Comparison of ENCODE assay signal across 8 cellular contexts in the genomic region with DNA sequence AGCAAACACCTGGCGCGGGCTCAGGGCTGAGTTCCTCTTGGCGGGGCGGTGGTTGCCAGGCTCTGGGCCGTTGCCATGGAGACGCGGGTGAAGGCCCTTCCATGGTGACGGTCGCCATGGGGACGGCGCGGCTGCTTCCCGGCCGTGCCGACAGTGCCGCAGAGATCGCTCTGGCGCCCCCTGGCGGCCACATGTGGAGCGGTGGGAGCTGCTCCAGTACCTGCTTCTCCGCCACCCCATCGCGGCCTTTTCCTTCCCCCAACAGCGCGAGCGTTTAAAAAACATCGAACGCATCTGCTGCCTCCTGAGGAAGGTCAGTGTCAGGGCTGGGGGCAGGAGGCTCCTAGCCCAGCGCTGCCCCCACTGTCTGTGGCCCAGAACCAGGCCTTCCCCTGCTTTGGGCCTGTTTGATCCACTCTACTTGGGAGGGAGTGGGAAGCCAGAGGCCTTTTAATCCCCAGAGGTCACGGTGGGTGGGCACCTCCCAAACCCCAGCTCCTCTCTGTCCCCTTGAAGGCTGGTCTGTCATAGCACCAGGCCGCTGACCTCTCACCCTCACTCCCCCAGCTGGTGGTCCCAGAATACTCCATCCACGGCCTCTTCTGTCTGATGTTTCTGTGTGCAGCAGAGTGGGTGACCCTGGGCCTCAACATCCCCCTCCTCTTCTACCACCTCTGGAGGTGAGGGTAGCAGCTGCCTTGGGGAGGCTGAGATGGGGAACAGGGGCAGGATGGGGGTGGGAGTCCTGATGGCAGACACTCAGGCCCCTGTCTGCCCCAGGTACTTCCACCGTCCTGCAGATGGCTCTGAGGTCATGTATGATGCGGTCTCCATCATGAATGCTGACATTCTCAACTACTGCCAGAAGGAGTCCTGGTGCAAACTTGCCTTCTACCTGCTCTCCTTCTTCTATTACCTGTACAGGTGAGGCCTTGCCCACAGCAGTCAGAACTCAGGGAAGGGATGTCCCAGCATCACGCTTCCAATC. TPM values are rescaled to one million over a fixed set of nuclear protein-coding genes. Genes with fewer than 3 reads are reported as not detected.
DNase-seq lines count a peak whose midpoint lies in the region; ATAC-seq and TF ChIP-seq lines count a peak whose summit lies in the region.

No MANE protein-coding gene starts in this region.

- peak overlapping the region in 2 of 7 donors; percentile 70 for H3K27ac Mint-ChIP-seq in CD14-positive monocyte

- TF ChIP-seq CTCF in CD14-positive monocyte (IDR thresholded peaks at IDR 0.05): peak; percentile 96

- H3K9me3 Mint-ChIP-seq in CD14-positive monocyte: peaks cover 0 to 7% (median 2%) of the 10 kb centered on the region in 7 donors

- no peak overlapping the region for H3K4me3 Mint-ChIP-seq in CD14-positive monocyte

- peak; percentile 99 for DNase-seq in CD14-positive monocyte (ENCODE audit: low spot score)
- DNase-seq in NCI-H524 treated with DMSO at 0.1 percent for 48 hours (lab: John Stamatoyannopoulos, UW): peak; percentile 69
- DNase-seq in activated CD4-positive, alpha-beta T cell treated with anti-CD3 and anti-CD28 coated beads for 4 hours: peak; percentile 97 to 99
- peak; percentile 100 for DNase-seq in cerebellum (ENCODE audit: low spot score)
- peak; percentile 99 for DNase-seq in left kidney (ENCODE audit: low read depth, low spot score)
- peak; percentile 99 for DNase-seq in stimulated activated CD4-positive, alpha-beta T cell treated with anti-CD3 and anti-CD28 coated beads, Interleukin-4, amount 100 ng/mL, for 1 hour

- H3K4me1 Mint-ChIP-seq in CD14-positive monocyte: peaks cover 26% of the 10 kb centered on the region

- H3K36me3 Mint-ChIP-seq in CD14-positive monocyte: peaks cover 10 to 17% of the 10 kb centered on the region in 2 donors

- peaks cover 21 to 26% (median 24%) of the 10 kb centered on the region in 3 donors for H3K27me3 Mint-ChIP-seq in CD14-positive monocyte (ENCODE audit: low read depth in 3 of 3)

- intact Hi-C loops in CD14-positive monocyte (cut with micrococcal nuclease): loop anchor here (2.0 kb wide), 1 partner anchor 60 kb away; no protein-coding TSS in a partner anchor

- ATAC-seq in GM19351 (IDR thresholded peaks at IDR 0.05; ENCODE audit: unreplicated experiment): peak; percentile 90
- peak; percentile 78 for ATAC-seq in HG03442 (IDR thresholded peaks at IDR 0.05; ENCODE audit: unreplicated experiment)

RNA-seq across cellular contexts. Expression of gene CNIH2, which starts 4.8 kb away (rescaled TPM):
- polyA plus RNA-seq in CD14-positive monocyte: not detected
- 36.8 TPM for total RNA-seq in cerebellum

RNA-seq across cellular contexts. Expression of gene YIF1A, which starts 6.2 kb away (rescaled TPM):
- 10 to 100 TPM; 63.8 to 81.1 TPM for polyA plus RNA-seq in CD14-positive monocyte
- total RNA-seq in cerebellum: 28.1 TPM

RNA-seq across cellular contexts. Expression of gene TMEM151A, which starts 8.9 kb away (rescaled TPM):
- not detected for polyA plus RNA-seq in CD14-positive monocyte
- total RNA-seq in cerebellum: 6.4 TPM

RNA-seq across cellular contexts. Expression of gene RAB1B, which starts 14.3 kb away (rescaled TPM):
- 10 to 100 TPM; 17.9 to 18.8 TPM for polyA plus RNA-seq in CD14-positive monocyte
- total RNA-seq in cerebellum: 25.9 TPM

RNA-seq across cellular contexts. Expression of gene KLC2, which starts 25.3 kb away (rescaled TPM):
- polyA plus RNA-seq in CD14-positive monocyte: under 1 TPM; 0.67 to 0.90 TPM
- total RNA-seq in cerebellum: 25.0 TPM

Comparison
In these comparisons a context has a peak if more than half of its experiments do, and no peak if none do; other contexts are left out.
1. Peak in every context shown above with its lines: DNase-seq and ATAC-seq.